30 cellular contexts compared by ENCODE assay signal in the genomic region with DNA sequence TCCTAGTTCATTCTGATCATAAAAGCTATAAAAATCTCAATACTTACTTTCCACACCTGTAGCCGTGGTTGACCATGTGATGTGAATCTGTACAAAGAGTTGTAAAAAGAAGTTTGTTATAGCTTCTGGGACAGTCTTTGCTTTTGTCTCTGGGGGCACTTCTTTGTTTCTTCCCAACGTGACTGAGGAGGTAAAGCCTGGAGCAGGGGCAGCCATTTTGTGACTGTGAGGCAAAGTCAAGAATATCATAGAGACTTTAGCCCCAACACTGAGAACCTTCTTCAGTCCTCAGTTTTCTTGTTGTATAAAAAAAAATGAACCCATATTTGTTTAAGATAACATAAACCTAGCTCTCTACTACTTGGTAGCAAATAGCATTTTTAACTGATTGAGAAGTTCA. TPM values are rescaled to one million over a fixed set of nuclear protein-coding genes. Genes with fewer than 3 reads are reported as not detected.
"Had no signal": no experiment of that assay in that cellular context is flagged by ENCODE, and none has a peak within 500 bp of the region (broad histone marks: within the 10 kb centered on the region; RNA-seq: fewer than 3 reads in every experiment).

No MANE protein-coding gene starts in this region.

- H3K9me3 ChIP-seq: left lung, neutrophil, right atrium auricular region, right lobe of liver, suprapubic skin, thoracic aorta, tibial artery, uterus had no signal

- H2AFZ ChIP-seq: neural progenitor cell had no signal

- H3K4me2 ChIP-seq: neural progenitor cell had no signal

- H3K36me3 ChIP-seq: heart left ventricle, left lung, neural progenitor cell, neutrophil, right atrium auricular region, right lobe of liver, suprapubic skin, thoracic aorta, tibial artery, uterus had no signal

- H3K4me1 ChIP-seq: right lobe of liver had no signal

- H3K9ac ChIP-seq: neural progenitor cell had no signal

- H3K4me3 ChIP-seq: heart left ventricle, left lung, lung, neural progenitor cell, right atrium auricular region, right lobe of liver, suprapubic skin, thoracic aorta, tibial artery, uterus had no signal

- DNase-seq: heart left ventricle; hypothalamus; immature natural killer cell; kidney; left colon; left lung; natural killer cell; nephron progenitor cell; occipital lobe; right lobe of liver; stimulated activated CD4-positive, alpha-beta T cell treated with anti-CD3 and anti-CD28 coated beads, Interleukin-4, amount 100 ng/mL, for 24 hours; stimulated activated naive CD4-positive, alpha-beta T cell; tibial artery; uterus had no signal

- H3K27me3 ChIP-seq: heart left ventricle, neural progenitor cell, neutrophil, right atrium auricular region, right lobe of liver, tibial artery, uterus had no signal

- H3K27ac ChIP-seq: heart left ventricle, left lung, neural progenitor cell, neutrophil, right atrium auricular region, right lobe of liver, suprapubic skin, thoracic aorta, tibial artery had no signal

RNA-seq across cellular contexts. Expression of gene LYZL1, which starts 29.4 kb away (rescaled TPM):
- total RNA-seq: heart left ventricle, kidney, left colon, left lung, lower leg skin, lung, mesenteric fat pad, mucosa of gallbladder, natural killer cell, occipital lobe, osteocyte, progenitor cell of endocrine pancreas, pulmonary artery endothelial cell, renal cortical epithelial cell, right atrium auricular region, right lobe of liver, skeletal muscle tissue, subcutaneous adipose tissue, suprapubic skin, thoracic aorta, ureter, uterus had no signal
- polyA plus RNA-seq: heart left ventricle, immature natural killer cell, lung had no signal
